ENCODE assay signal across 18 cellular contexts in genomic region chr1:151509350-151510019, GRCh38. TPM values are rescaled to one million over a fixed set of nuclear protein-coding genes. Genes with fewer than 3 reads are reported as not detected.
A peak's percentile ranks its signal among the peaks of the same experiment; 100 is the strongest.
DNase-seq lines count a peak whose midpoint lies in the region; ATAC-seq and TF ChIP-seq lines count a peak whose summit lies in the region.
"Had no signal": no experiment of that assay in that cellular context is flagged by ENCODE, and none has a peak within 500 bp of the region (broad histone marks: within the 10 kb centered on the region; RNA-seq: fewer than 3 reads in every experiment).

No MANE protein-coding gene starts in this region.

- no peak overlapping the region for H3K9ac ChIP-seq in MM.1S (ENCODE audit: low read length)

- H3K36me3 ChIP-seq in GM23338 (ENCODE audit: insufficient read depth) (no peaks in the 10 kb centered on the region), mucosa of descending colon (ENCODE audit: low read depth) (no peaks in the 10 kb centered on the region), A673 (ENCODE audit: insufficient read depth, low read length, poor library complexity, severe bottlenecking) (no peaks in the 10 kb centered on the region), MM.1S (replicated peaks; ENCODE audit: insufficient read depth, low read length) (no peaks in the 10 kb centered on the region)
- H3K36me3 ChIP-seq: neutrophil had no signal

- CTCF ChIA-PET in A673 (lab: Charles Lee), result no interaction called here

- no peak overlapping the region for H3K27ac Mint-ChIP-seq in GM23338
- peak overlapping the region in 1 of 5 experiments; percentile 88 for H3K27ac Mint-ChIP-seq in brain
- no peak overlapping the region for H3K27ac Mint-ChIP-seq in activated naive CD8-positive, alpha-beta T cell treated with anti-CD3 and anti-CD28 coated beads for 36 hours
- H3K27ac Mint-ChIP-seq: memory B cell had no signal

- H4K20me1 ChIP-seq in GM23338 (replicated peaks; ENCODE audit: insufficient read depth), result peaks cover 7% of the 10 kb centered on the region; the same call in 1 of the 2 replicates
- no peaks in the 10 kb centered on the region for H4K20me1 ChIP-seq in MM.1S (ENCODE audit: insufficient read depth, low read length)

- H3K4me2 ChIP-seq in GM23338 (peak overlapping the region; percentile 83), MM.1S (ENCODE audit: low read depth, low read length) (no peak overlapping the region)

- peak overlapping the region; percentile 99 for H3K27ac ChIP-seq in 22Rv1
- H3K27ac ChIP-seq in GM23338 (ENCODE audit: low read depth), result peak overlapping the region; percentile 99
- no peak overlapping the region for H3K27ac ChIP-seq in A673 (ENCODE audit: low read depth, low read length, poor library complexity, severe bottlenecking)
- no peak overlapping the region for H3K27ac ChIP-seq in MM.1S (ENCODE audit: low read length)
- H3K27ac ChIP-seq: neutrophil had no signal

- H3K9me3 ChIP-seq in mucosa of descending colon (no peaks in the 10 kb centered on the region), A673 (ENCODE audit: low read depth, low read length, poor library complexity, severe bottlenecking) (no peaks in the 10 kb centered on the region), MM.1S (replicated peaks; ENCODE audit: insufficient read depth, low read length) (no peaks in the 10 kb centered on the region)
- H3K9me3 ChIP-seq: neutrophil had no signal

- intact Hi-C loops in mucosa of descending colon (cut with DNase I, micrococcal nuclease), result loop anchor here in 1 of 2 donors (10.0 kb wide), 1 partner anchor 65 kb away; no protein-coding TSS in a partner anchor
- intact Hi-C loops in A673 (cut with micrococcal nuclease; ENCODE audit: unreplicated experiment), result no loop called here
- intact Hi-C loops in left cardiac atrium (cut with DNase I), result loop anchor here in 1 of 2 donors (5.0 kb wide), 1 partner anchor 48 kb away; no protein-coding TSS in a partner anchor

- H3K36me3 Mint-ChIP-seq in GM23338 (ENCODE audit: low read depth) (no peaks in the 10 kb centered on the region; the same call in 1 of the 3 replicates), brain (no peaks in the 10 kb centered on the region)
- no peaks in the 10 kb centered on the region for H3K36me3 Mint-ChIP-seq in activated naive CD8-positive, alpha-beta T cell treated with anti-CD3 and anti-CD28 coated beads for 36 hours
- H3K36me3 Mint-ChIP-seq: memory B cell had no signal

- H3K9me3 Mint-ChIP-seq in GM23338 (no peaks in the 10 kb centered on the region), brain (no peaks in the 10 kb centered on the region)
- no peaks in the 10 kb centered on the region for H3K9me3 Mint-ChIP-seq in activated naive CD8-positive, alpha-beta T cell treated with anti-CD3 and anti-CD28 coated beads for 36 hours
- H3K9me3 Mint-ChIP-seq: central memory CD8-positive, alpha-beta T cell; effector memory CD8-positive, alpha-beta T cell; memory B cell had no signal

- no peak for DNase-seq in GM23338 (ENCODE audit: low spot score)
- peak in 2 of 3 donors; percentile 50 for DNase-seq in mucosa of descending colon
- no peak for DNase-seq in A673 (ENCODE audit: low spot score)
- DNase-seq in activated naive CD8-positive, alpha-beta T cell treated with anti-CD3 and anti-CD28 coated beads for 36 hours, result no peak
- DNase-seq in left cardiac atrium, result no peak
- DNase-seq in MM.1S, result no peak
- DNase-seq: amygdala; effector memory CD8-positive, alpha-beta T cell; Kasumi-1; NCI-H1092 treated with DMSO at 0.1 percent for 48 hours; NCI-H69; SIG-M5; stimulated activated naive CD8-positive, alpha-beta T cell treated with anti-CD3 and anti-CD28 coated beads, Interleukin-15, Interleukin-2, amounts not matched to agents 100 U/mL and 50 U/mL, for 24 hours had no signal

- BruUV-seq in A673 (replicated peaks; lab: Mats Ljungman, UMichigan), result no TSS peak

- H3K27me3 ChIP-seq in GM23338 (ENCODE audit: insufficient read depth) (no peaks in the 10 kb centered on the region), A673 (replicated peaks; ENCODE audit: insufficient read depth, low read depth, low read length, poor library complexity) (no peaks in the 10 kb centered on the region), MM.1S (replicated peaks; ENCODE audit: insufficient read depth, low read length) (0 out of 2 replicates have a peak, but pooled peaks cover 9% of the 10 kb centered on the region)

- peaks cover 12% of the 10 kb centered on the region for H3K79me2 ChIP-seq in GM23338 (replicated peaks; ENCODE audit: insufficient read depth)
- peaks cover 6% of the 10 kb centered on the region; the same call in 1 of the 2 replicates for H3K79me2 ChIP-seq in MM.1S (ENCODE audit: low read length)

- H3K4me1 ChIP-seq in GM23338 (ENCODE audit: insufficient read depth) (peaks cover 30% of the 10 kb centered on the region), mucosa of descending colon (ENCODE audit: low read depth) (peaks cover 7% of the 10 kb centered on the region), A673 (ENCODE audit: insufficient read depth, low read length, poor library complexity, severe bottlenecking) (peaks cover 14% of the 10 kb centered on the region), MM.1S (ENCODE audit: low read length) (peaks cover 24% of the 10 kb centered on the region)

- no peak overlapping the region for H2AFZ ChIP-seq in GM23338
- H2AFZ ChIP-seq in MM.1S (ENCODE audit: low read length), result no peak overlapping the region

- peaks cover 23% of the 10 kb centered on the region for H3K4me1 Mint-ChIP-seq in GM23338
- H3K4me1 Mint-ChIP-seq in brain, result peaks cover 34% of the 10 kb centered on the region
- H3K4me1 Mint-ChIP-seq in activated naive CD8-positive, alpha-beta T cell treated with anti-CD3 and anti-CD28 coated beads for 36 hours, result peaks cover 23% of the 10 kb centered on the region

- H3K27me3 Mint-ChIP-seq in GM23338 (ENCODE audit: insufficient read depth, low read depth, poor library complexity), result peaks cover 9% of the 10 kb centered on the region
- H3K27me3 Mint-ChIP-seq in brain, result peaks cover 13% of the 10 kb centered on the region
- H3K27me3 Mint-ChIP-seq in activated naive CD8-positive, alpha-beta T cell treated with anti-CD3 and anti-CD28 coated beads for 36 hours, result peaks cover 4% of the 10 kb centered on the region
- H3K27me3 Mint-ChIP-seq: central memory CD8-positive, alpha-beta T cell; effector memory CD8-positive, alpha-beta T cell; memory B cell had no signal

- H3K4me3 Mint-ChIP-seq in GM23338, result no peak overlapping the region
- H3K4me3 Mint-ChIP-seq in brain, result peak overlapping the region in 3 of 5 experiments; percentile 35 to 72 (median 58)
- H3K4me3 Mint-ChIP-seq in activated naive CD8-positive, alpha-beta T cell treated with anti-CD3 and anti-CD28 coated beads for 36 hours, result no peak overlapping the region

- H3F3A ChIP-seq in GM23338 (replicated peaks; ENCODE audit: low read depth), result peaks cover 33% of the 10 kb centered on the region
- H3F3A ChIP-seq in MM.1S (ENCODE audit: insufficient read depth, low read length), result peaks cover 36% of the 10 kb centered on the region

- ATAC-seq in GM23338 (no peak), mucosa of descending colon (no peak), left cardiac atrium (no peak)
- ATAC-seq: effector memory CD8-positive, alpha-beta T cell; stimulated activated naive CD8-positive, alpha-beta T cell treated with anti-CD3 and anti-CD28 coated beads, Interleukin-15, Interleukin-2, amounts not matched to agents 100 U/mL and 50 U/mL, for 24 hours had no signal

- POLR2A ChIA-PET in A673 (lab: Charles Lee; ENCODE audit: low non-redundant PET), result no interaction called here

- no peak for TF ChIP-seq CTCF in 22Rv1 (IDR thresholded peaks at IDR 0.05)
- no peak for TF ChIP-seq CTCF in GM23338 (conservative IDR thresholded peaks at IDR 0.05; ENCODE audit: low read depth in 2 of 2)
- TF ChIP-seq CTCF in brain (conservative IDR thresholded peaks at IDR 0.05), result no peak
- TF ChIP-seq CTCF in mucosa of descending colon (IDR thresholded peaks at IDR 0.05), result no peak
- no peak for TF ChIP-seq CTCF in A673 (conservative IDR thresholded peaks at IDR 0.05; ENCODE audit: low read depth, low read length)
- no peak for TF ChIP-seq CTCF in MM.1S (IDR thresholded peaks at IDR 0.05; ENCODE audit: low read length)

- H3K9me2 ChIP-seq in GM23338 (ENCODE audit: insufficient read depth), result no peaks in the 10 kb centered on the region
- no peaks in the 10 kb centered on the region for H3K9me2 ChIP-seq in MM.1S (replicated peaks; ENCODE audit: insufficient read depth, low read length)

- H3K4me3 ChIP-seq in GM23338 (peak overlapping the region; percentile 91), mucosa of descending colon (no peak overlapping the region), A673 (ENCODE audit: low read depth, low read length, poor library complexity, severe bottlenecking) (no peak overlapping the region), MM.1S (ENCODE audit: low read length) (no peak overlapping the region)

TF ChIP-seq in GM23338, 12 proteins besides CTCF, POLR2A, EP300 and RAD21 (continues in another document):
- no peak for TF ChIP-seq CREB1 (CRISPR knock-in tag; IDR thresholded peaks at IDR 0.05; ENCODE audit: low read depth)

RNA-seq across cellular contexts. Expression of gene CGN, which starts 1.7 kb away (rescaled TPM):
- total RNA-seq in GM23338 (2014; rRNA removed; shearing (Covaris generic)), result 37.0 and 46.1 TPM in 2 replicates
- polyA plus RNA-seq in GM23338 (2016; fragmentation: Nextera tagmentation; extraction: Ambion mirVana) (11.8 and 13.9 TPM in 2 replicates), brain (ENCODE audit: insufficient read depth, low read depth, low replicate concordance) (7.1 TPM)
- total RNA-seq in mucosa of descending colon (100 to 1,000 TPM; 125 to 247 (median 187) TPM), A673 (2021) (2.6 and 4.1 TPM in 2 replicates), left cardiac atrium (1 to 10 TPM; 2.0 to 2.7 TPM)
- 1 to 10 TPM; 1.3 to 2.0 TPM for total RNA-seq in activated naive CD8-positive, alpha-beta T cell treated with anti-CD3 and anti-CD28 coated beads for 36 hours

RNA-seq across cellular contexts. Expression of gene TUFT1, which starts 30.6 kb away (rescaled TPM):
- 10.4 and 11.9 TPM in 2 replicates for total RNA-seq in GM23338 (2014; rRNA removed; shearing (Covaris generic))
- polyA plus RNA-seq in GM23338 (2016; fragmentation: Nextera tagmentation; extraction: Ambion mirVana), result 5.6 and 6.0 TPM in 2 replicates
- polyA plus RNA-seq in brain (ENCODE audit: insufficient read depth, low read depth, low replicate concordance), result 20.6 TPM
- total RNA-seq in mucosa of descending colon, result 10 to 100 TPM; 20.2 to 38.0 (median 27.5) TPM
- total RNA-seq in A673 (2021), result 2.6 and 4.4 TPM in 2 replicates
- total RNA-seq in activated naive CD8-positive, alpha-beta T cell treated with anti-CD3 and anti-CD28 coated beads for 36 hours, result 1 to 10 TPM; 2.3 to 2.9 TPM
- 1 to 10 TPM; 3.9 TPM for total RNA-seq in left cardiac atrium

RNA-seq across cellular contexts. Expression of gene POGZ, which starts 50.2 kb away (rescaled TPM):
- 65.1 and 72.5 TPM in 2 replicates for total RNA-seq in GM23338 (2014; rRNA removed; shearing (Covaris generic))
- polyA plus RNA-seq in GM23338 (2016; fragmentation: Nextera tagmentation; extraction: Ambion mirVana) (34.7 and 47.0 TPM in 2 replicates), brain (ENCODE audit: insufficient read depth, low read depth, low replicate concordance) (45.9 TPM)
- total RNA-seq in mucosa of descending colon (100 to 1,000 TPM in 1 of 3 donors, 10 to 100 TPM in 2; 60.4 to 106 (median 77.7) TPM), A673 (2021) (98.4 and 102 TPM in 2 replicates), left cardiac atrium (10 to 100 TPM; 46.6 to 47.1 TPM)
- total RNA-seq in activated naive CD8-positive, alpha-beta T cell treated with anti-CD3 and anti-CD28 coated beads for 36 hours, result 10 to 100 TPM; 52.1 to 63.1 TPM

Comparison
In these comparisons a context has a peak if more than half of its experiments do, and no peak if none do; other contexts are left out.
1. H3K27ac ChIP-seq: peak in 22Rv1 (single experiment) and GM23338 (single experiment); none in A673 (single experiment) and MM.1S (single experiment).
2. DNase-seq: peak in mucosa of descending colon (2 of 3); none in GM23338 (single experiment), A673 (single experiment), activated naive CD8-positive, alpha-beta T cell treated with anti-CD3 and anti-CD28 coated beads for 36 hours (single experiment), left cardiac atrium (single experiment) and MM.1S (single experiment).
3. H3K4me3 Mint-ChIP-seq: peak in brain (3 of 5); none in GM23338 (single experiment) and activated naive CD8-positive, alpha-beta T cell treated with anti-CD3 and anti-CD28 coated beads for 36 hours (single experiment).